22 cellular contexts compared by ENCODE assay signal in the genomic region with DNA sequence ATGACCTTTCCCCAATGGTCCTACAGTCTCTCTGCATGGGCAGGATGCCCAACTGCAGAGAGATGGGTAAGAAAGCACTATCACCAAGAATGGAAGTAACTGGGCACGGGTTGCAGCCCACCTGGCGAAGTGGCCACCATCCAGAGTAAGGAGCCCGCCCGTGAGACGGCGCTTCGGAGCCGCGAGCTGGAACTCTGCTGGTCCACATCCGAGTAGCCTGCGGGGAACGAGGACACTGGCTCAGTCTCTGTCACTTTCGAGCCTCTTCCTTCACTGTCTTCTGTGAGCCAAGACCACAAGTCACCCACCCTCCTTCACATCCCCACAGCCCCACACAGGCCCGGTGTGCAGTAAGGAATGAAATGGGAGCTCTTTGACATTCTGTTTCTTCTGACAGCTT. TPM values are rescaled to one million over a fixed set of nuclear protein-coding genes. Genes with fewer than 3 reads are reported as not detected.
A peak's percentile ranks its signal among the peaks of the same experiment; 100 is the strongest.
DNase-seq lines count a peak whose midpoint lies in the region; ATAC-seq and TF ChIP-seq lines count a peak whose summit lies in the region.
"Had no signal": no experiment of that assay in that cellular context is flagged by ENCODE, and none has a peak within 500 bp of the region (broad histone marks: within the 10 kb centered on the region; RNA-seq: fewer than 3 reads in every experiment).

No MANE protein-coding gene starts in this region.

- H3K27me3 ChIP-seq in SJCRH30 (no peaks in the 10 kb centered on the region), gastrocnemius medialis (no peaks in the 10 kb centered on the region), brain microvascular endothelial cell (replicated peaks) (no peaks in the 10 kb centered on the region)
- H3K27me3 ChIP-seq: hepatocyte, transverse colon had no signal

- H3K4me3 ChIP-seq in SJCRH30, result no peak overlapping the region
- H3K4me3 ChIP-seq in gastrocnemius medialis, result no peak overlapping the region
- H3K4me3 ChIP-seq in brain microvascular endothelial cell (ENCODE audit: low read depth, low read length), result no peak overlapping the region
- H3K4me3 ChIP-seq: GM23248, hepatocyte, transverse colon had no signal

- peak overlapping the region; percentile 69 for H3K4me3 Mint-ChIP-seq in T-helper 2 cell treated with Interferon-gamma antibody and Interleukin-4, amounts not matched to agents 5 μg/mL and 100 μg/mL, for 36 hours
- peak overlapping the region; percentile 98 for H3K4me3 Mint-ChIP-seq in central memory CD8-positive, alpha-beta T cell
- H3K4me3 Mint-ChIP-seq: mesothelial cell of epicardium had no signal

- peaks cover 83% of the 10 kb centered on the region for H3K36me3 Mint-ChIP-seq in T-helper 2 cell treated with Interferon-gamma antibody and Interleukin-4, amounts not matched to agents 5 μg/mL and 100 μg/mL, for 36 hours (ENCODE audit: low read depth)
- H3K36me3 Mint-ChIP-seq in central memory CD8-positive, alpha-beta T cell (ENCODE audit: insufficient read depth), result peaks cover 92% of the 10 kb centered on the region

- peaks cover 35% of the 10 kb centered on the region for H3K4me1 ChIP-seq in SJCRH30
- H3K4me1 ChIP-seq in gastrocnemius medialis, result peaks cover 37 to 40% of the 10 kb centered on the region in 2 donors

- H3K27ac Mint-ChIP-seq in T-helper 2 cell treated with Interferon-gamma antibody and Interleukin-4, amounts not matched to agents 5 μg/mL and 100 μg/mL, for 36 hours, result peak overlapping the region; percentile 84
- peak overlapping the region; percentile 93 for H3K27ac Mint-ChIP-seq in central memory CD8-positive, alpha-beta T cell (ENCODE audit: low read depth)
- H3K27ac Mint-ChIP-seq: mesothelial cell of epicardium had no signal

- ATAC-seq in central memory CD8-positive, alpha-beta T cell (replicated peaks; ENCODE audit: extremely low read depth, poor library complexity, severe bottlenecking), result no peak
- ATAC-seq in gastrocnemius medialis (no peak), GM19455 (IDR thresholded peaks at IDR 0.05; ENCODE audit: unreplicated experiment) (no peak)

- H3K27ac ChIP-seq in SJCRH30 (peak overlapping the region; percentile 80; the same call in 1 of the 2 replicates), gastrocnemius medialis (peak overlapping the region; percentile 93 to 100 (median 96)), brain microvascular endothelial cell (no peak overlapping the region)
- H3K27ac ChIP-seq: GM23248, hepatocyte had no signal

- in situ Hi-C loops in gastrocnemius medialis (cut with MboI; ENCODE audit: low sequenced_read_pairs in 4 of 4), result no loop called here
- in situ Hi-C loops in brain microvascular endothelial cell (cut with HindIII; ENCODE audit: low pct_ligation_motif_present, low sequenced_read_pairs), result no loop called here

- H3K36me3 ChIP-seq in SJCRH30, result peaks cover 44% of the 10 kb centered on the region
- H3K36me3 ChIP-seq in gastrocnemius medialis, result peaks cover 7 to 79% of the 10 kb centered on the region in 2 donors
- H3K36me3 ChIP-seq in brain microvascular endothelial cell (replicated peaks), result peaks cover 39% of the 10 kb centered on the region

- no peak for DNase-seq in T-helper 2 cell treated with Interferon-gamma antibody and Interleukin-4, amounts not matched to agents 5 μg/mL and 100 μg/mL, for 36 hours (ENCODE audit: low spot score)
- DNase-seq in T-helper 2 cell (no peak), SJCRH30 (no peak), gastrocnemius medialis (no peak), brain microvascular endothelial cell (no peak), RKO (ENCODE audit: low spot score) (no peak)
- no peak for DNase-seq in central memory CD8-positive, alpha-beta T cell (ENCODE audit: low spot score in 2 of 2)
- DNase-seq: 8988T; activated naive CD4-positive, alpha-beta T cell treated with Interleukin-2 at 50 U/mL for 16 hours; central memory CD4-positive, alpha-beta T cell; GM23248; kidney glomerular epithelial cell; MV-4-11; NCI-H2107; NCI-H526; OCI-M1; stimulated activated CD4-positive, alpha-beta T cell treated with anti-CD3 and anti-CD28 coated beads, Interleukin-4, amount 100 ng/mL, for 24 hours; stimulated activated CD8-positive, alpha-beta memory T cell treated with anti-CD3 and anti-CD28 coated beads, Interleukin-4, amount 100 ng/mL, for 48 hours; transverse colon had no signal

- H3K9me3 Mint-ChIP-seq in T-helper 2 cell treated with Interferon-gamma antibody and Interleukin-4, amounts not matched to agents 5 μg/mL and 100 μg/mL, for 36 hours, result no peaks in the 10 kb centered on the region
- no peaks in the 10 kb centered on the region for H3K9me3 Mint-ChIP-seq in central memory CD8-positive, alpha-beta T cell
- H3K9me3 Mint-ChIP-seq: mesothelial cell of epicardium had no signal

- TF ChIP-seq CTCF in gastrocnemius medialis (IDR thresholded peaks at IDR 0.05 in 4 of 5, conservative IDR thresholded peaks at IDR 0.05 in 1 of 5) (no peak), brain microvascular endothelial cell (IDR thresholded peaks at IDR 0.05; ENCODE audit: low read depth, low read length, missing control alignments) (no peak)

- intact Hi-C loops in gastrocnemius medialis (cut with DNase I; ENCODE audit: low total_unique reads), result loop anchor here (10.0 kb wide), 2 partner anchors 485 to 775 kb away; a partner anchor contains a TSS

- peaks cover 35% of the 10 kb centered on the region for H3K4me1 Mint-ChIP-seq in T-helper 2 cell treated with Interferon-gamma antibody and Interleukin-4, amounts not matched to agents 5 μg/mL and 100 μg/mL, for 36 hours (ENCODE audit: low read depth)
- peaks cover 53% of the 10 kb centered on the region for H3K4me1 Mint-ChIP-seq in central memory CD8-positive, alpha-beta T cell

- no peaks in the 10 kb centered on the region for H3K27me3 Mint-ChIP-seq in T-helper 2 cell treated with Interferon-gamma antibody and Interleukin-4, amounts not matched to agents 5 μg/mL and 100 μg/mL, for 36 hours (ENCODE audit: low read depth)
- no peaks in the 10 kb centered on the region for H3K27me3 Mint-ChIP-seq in central memory CD8-positive, alpha-beta T cell

- H3K9me3 ChIP-seq in SJCRH30 (replicated peaks) (no peaks in the 10 kb centered on the region), gastrocnemius medialis (no peaks in the 10 kb centered on the region)
- H3K9me3 ChIP-seq: transverse colon had no signal

- no peak for TF ChIP-seq POLR2A in gastrocnemius medialis (IDR thresholded peaks at IDR 0.05)

RNA-seq across cellular contexts. Expression of a gene that starts 5.7 kb away (rescaled TPM):
- total RNA-seq in SJCRH30 (2014; rRNA removed; shearing (Covaris generic)), result 67.3 TPM in 2 replicates
- total RNA-seq in gastrocnemius medialis, result 100 to 1,000 TPM; 177 to 423 (median 312) TPM

RNA-seq across cellular contexts. Expression of a gene that starts 43.8 kb away (rescaled TPM):
- 4.3 and 4.7 TPM in 2 replicates for total RNA-seq in SJCRH30 (2014; rRNA removed; shearing (Covaris generic))
- 1 to 10 TPM; 5.7 to 7.2 (median 6.7) TPM for total RNA-seq in gastrocnemius medialis

RNA-seq across cellular contexts. Expression of a gene that starts 44.4 kb away (rescaled TPM):
- 27.2 and 28.1 TPM in 2 replicates for total RNA-seq in SJCRH30 (2014; rRNA removed; shearing (Covaris generic))
- total RNA-seq in gastrocnemius medialis, result 100 to 1,000 TPM in 1 of 4 donors, 10 to 100 TPM in 3; 27.7 to 124 (median 36.0) TPM

RNA-seq across cellular contexts. Expression of a gene that starts 49.4 kb away (rescaled TPM):
- 25.9 and 26.5 TPM in 2 replicates for total RNA-seq in SJCRH30 (2014; rRNA removed; shearing (Covaris generic))
- total RNA-seq in gastrocnemius medialis, result 10 to 100 TPM; 25.1 to 50.5 (median 42.4) TPM
